1 cellular context compared by ENCODE assay signal in genomic region chr1:17539526-17540254, GRCh38.
TF ChIP-seq lines count a peak whose summit lies in the region.

TSS of gene ARHGEF10L (plus strand) at chr1:17539698. CDS start at chr1:17580596, 40,898 bp downstream.

TF ChIP-seq in K562, 482 proteins besides CTCF, POLR2A, EP300 and RAD21 (continued from another document):
- TF ChIP-seq ZNF830 (CRISPR knock-in tag; IDR thresholded peaks at IDR 0.05), result no peak
- no peak for TF ChIP-seq RNF219 (CRISPR knock-in tag; IDR thresholded peaks at IDR 0.05)
- TF ChIP-seq KDM5B (IDR thresholded peaks at IDR 0.05; ENCODE audit: insufficient replicate concordance, low read depth, low read length), result no peak
